In the genomic region with DNA sequence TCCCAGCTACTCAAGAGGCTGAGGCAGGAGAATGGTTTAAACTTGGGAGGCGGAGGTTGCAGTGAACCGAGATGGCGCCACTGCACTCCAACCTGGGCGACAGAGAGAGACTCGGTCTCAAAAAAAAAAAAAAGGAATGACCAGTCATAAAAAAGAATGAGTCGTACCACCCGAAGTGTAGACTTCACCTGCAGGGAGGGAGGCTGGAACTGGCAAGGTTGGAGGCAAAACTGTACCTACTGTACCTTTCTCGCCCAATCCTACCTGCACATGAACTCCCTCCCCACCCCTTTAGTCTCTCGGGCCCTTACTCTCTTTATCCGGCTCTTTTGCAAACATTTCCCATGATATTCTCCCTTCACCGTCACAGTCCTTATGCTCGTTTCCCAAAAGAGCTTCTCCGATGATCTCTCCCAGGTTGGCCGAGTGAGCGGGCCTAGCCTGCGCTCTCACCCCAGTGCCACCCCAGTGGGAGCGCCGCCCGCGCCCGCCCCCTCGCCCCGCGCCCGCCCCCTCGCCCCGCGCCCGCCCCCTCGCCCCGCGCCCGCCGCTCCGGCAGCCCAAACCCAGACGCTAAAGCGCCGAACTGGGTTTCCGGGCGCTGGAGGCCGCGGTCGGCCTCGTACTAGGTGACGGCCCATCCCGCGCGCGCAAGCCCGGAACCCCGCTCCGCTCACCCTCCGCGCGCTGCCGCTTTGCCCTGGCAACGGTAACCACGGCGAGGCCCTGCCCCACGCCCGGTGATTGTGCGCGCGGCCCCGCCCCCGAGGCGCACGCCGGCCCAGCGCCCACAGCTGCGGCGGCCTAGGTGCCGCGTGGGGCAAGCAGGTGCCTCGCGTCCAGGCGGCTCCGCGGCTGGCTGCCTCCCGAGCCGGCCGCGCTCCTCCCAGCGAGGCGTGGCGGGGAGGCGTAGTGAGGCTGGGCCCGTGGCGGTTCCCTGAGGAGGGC, we compare ENCODE assay signal across 8 cellular contexts. TPM values are rescaled to one million over a fixed set of nuclear protein-coding genes. Genes with fewer than 3 reads are reported as not detected.
DNase-seq lines count a peak whose midpoint lies in the region; ATAC-seq and TF ChIP-seq lines count a peak whose summit lies in the region.

TSS of gene SMKR1 (plus strand) at position 772 of the 948 bp plus-strand sequence. CDS start 294 bp downstream, outside the sequence.

- H3K4me3 ChIP-seq in HUES64 (ENCODE audit: low read length) (peak within 1 kb of the TSS; percentile 56), suprapubic skin (peak within 1 kb of the TSS; percentile 75)

- peaks cover 36% of the 10 kb centered on the region for H3K27me3 ChIP-seq in HUES64 (ENCODE audit: insufficient read depth, low read length)
- H3K27me3 ChIP-seq in foreskin keratinocyte = peaks cover 10% of the 10 kb centered on the region
- H3K27me3 ChIP-seq in suprapubic skin = no peaks in the 10 kb centered on the region

- no peak for TF ChIP-seq EP300 in suprapubic skin (IDR thresholded peaks at IDR 0.05)

- no peak within 1 kb of the TSS for H3K27ac ChIP-seq in HUES64 (ENCODE audit: low read depth, low read length)
- H3K27ac ChIP-seq in foreskin keratinocyte = no peak within 1 kb of the TSS
- H3K27ac ChIP-seq in suprapubic skin = no peak within 1 kb of the TSS

- H3K4me1 Mint-ChIP-seq in activated T-helper 17 cell treated with anti-CD3 and anti-CD28 coated beads, Interleukin-2, amount 50 U/mL, for 72 hours = peaks cover 7% of the 10 kb centered on the region

- peak; percentile 25 for DNase-seq in DMS153 treated with DMSO at 0.1 percent for 48 hours (lab: John Stamatoyannopoulos, UW; ENCODE audit: unreplicated experiment)
- DNase-seq in foreskin keratinocyte = no peak
- DNase-seq in nucleus accumbens (lab: John Stamatoyannopoulos, UW) = peak in 49 of 56 donors; percentile 9 to 87 (median 47)
- DNase-seq in suprapubic skin (ENCODE audit: low spot score in 2 of 2) = peak; percentile 82 to 83

- peak; percentile 94 for ATAC-seq in GM21423 (IDR thresholded peaks at IDR 0.05; ENCODE audit: unreplicated experiment)
- peak; percentile 98 for ATAC-seq in activated T-helper 17 cell treated with anti-CD3 and anti-CD28 coated beads, Interleukin-2, amount 50 U/mL, for 72 hours (replicated peaks)
- ATAC-seq in foreskin keratinocyte = peak; percentile 92

- no peaks in the 10 kb centered on the region for H3K36me3 ChIP-seq in HUES64 (ENCODE audit: insufficient read depth, low read length)
- H3K36me3 ChIP-seq in suprapubic skin = no peaks in the 10 kb centered on the region

- TF ChIP-seq CTCF in foreskin keratinocyte (conservative IDR thresholded peaks at IDR 0.05) (peak; percentile 5), suprapubic skin (IDR thresholded peaks at IDR 0.05) (no peak)

- H3K9me3 Mint-ChIP-seq in activated T-helper 17 cell treated with anti-CD3 and anti-CD28 coated beads, Interleukin-2, amount 50 U/mL, for 72 hours = no peaks in the 10 kb centered on the region

- H3K27ac Mint-ChIP-seq in activated T-helper 17 cell treated with anti-CD3 and anti-CD28 coated beads, Interleukin-2, amount 50 U/mL, for 72 hours = peak within 1 kb of the TSS; percentile 67

- H3K4me1 ChIP-seq in HUES64 (ENCODE audit: insufficient read depth, low read length) = no peaks in the 10 kb centered on the region
- H3K4me1 ChIP-seq in foreskin keratinocyte = no peaks in the 10 kb centered on the region
- H3K4me1 ChIP-seq in suprapubic skin = peaks cover 12% of the 10 kb centered on the region

- WGBS in HUES64 = 3% methylated on average over 89 of the region's 89 CpGs
- WGBS in suprapubic skin = 18% methylated on average over 36 of the region's 89 CpGs

- TF ChIP-seq POLR2A in suprapubic skin (IDR thresholded peaks at IDR 0.05) = no peak

- peak within 1 kb of the TSS; percentile 69 for H3K4me3 Mint-ChIP-seq in activated T-helper 17 cell treated with anti-CD3 and anti-CD28 coated beads, Interleukin-2, amount 50 U/mL, for 72 hours

- no peaks in the 10 kb centered on the region for H3K9me3 ChIP-seq in HUES64 (ENCODE audit: insufficient read depth, low read depth, low read length)
- no peaks in the 10 kb centered on the region for H3K9me3 ChIP-seq in suprapubic skin

- H3K9ac ChIP-seq in HUES64 (ENCODE audit: low read depth, low read length) = no peak within 1 kb of the TSS

- no peaks in the 10 kb centered on the region for H3K36me3 Mint-ChIP-seq in activated T-helper 17 cell treated with anti-CD3 and anti-CD28 coated beads, Interleukin-2, amount 50 U/mL, for 72 hours (ENCODE audit: low read depth)

- no peaks in the 10 kb centered on the region for H3K27me3 Mint-ChIP-seq in activated T-helper 17 cell treated with anti-CD3 and anti-CD28 coated beads, Interleukin-2, amount 50 U/mL, for 72 hours

TF ChIP-seq in PFSK-1, 5 proteins besides CTCF, POLR2A, EP300 and RAD21:
- TF ChIP-seq FOXP2 (optimal IDR thresholded peaks at IDR 0.05; ENCODE audit: borderline replicate concordance, extremely low read depth, extremely low read length, insufficient read depth) (peak; percentile 41), POLR2AphosphoS5 (IDR thresholded peaks at IDR 0.05; ENCODE audit: low read depth, low read length) (no peak), SIN3A (IDR thresholded peaks at IDR 0.05; ENCODE audit: borderline replicate concordance, insufficient read depth, low read length) (no peak)

RNA-seq across cellular contexts. Expression of gene SMKR1, which starts in this region (rescaled TPM):
- polyA plus RNA-seq in HUES64 (2013, experiment 1 of 2) = 0.65 TPM
- 0.32 TPM for polyA plus RNA-seq in HUES64 (2013, experiment 2 of 2)
- polyA plus RNA-seq in PFSK-1 (2012; ENCODE audit: insufficient read length, low read depth) = not detected
- total RNA-seq in activated T-helper 17 cell treated with anti-CD3 and anti-CD28 coated beads, Interleukin-2, amount 50 U/mL, for 72 hours = 1 to 10 TPM; 1.3 to 1.9 TPM
- total RNA-seq in foreskin keratinocyte (0.48 and 0.56 TPM in 2 replicates), suprapubic skin (not detected)
- polyA plus RNA-seq in foreskin keratinocyte = 0.78 and 1.0 TPM in 2 replicates

Comparison
In these comparisons a context has a peak if more than half of its experiments do, and no peak if none do; other contexts are left out.
1. Peak in DNase-seq and H3K4me3 ChIP-seq in suprapubic skin; RNA of the gene not detected or under 1 TPM.
2. DNase-seq: peak in DMS153 treated with DMSO at 0.1 percent for 48 hours (single experiment) and nucleus accumbens (49 of 56); none in foreskin keratinocyte (0 of 2).
3. Peak in every context shown above with its lines, with median percentiles within 50 percentile points of each other: ATAC-seq.